In genomic region chr3:51941798-51942602, GRCh38 we compare ENCODE assay signal across 1 cellular context.
TF ChIP-seq lines count a peak whose summit lies in the region.

Gene PARP3 (plus strand): TSS chr3:51942363. CDS start chr3:51943356, 993 bp downstream.
Gene RRP9 (minus strand): TSS chr3:51941904. CDS start chr3:51941867, 37 bp downstream.

TF ChIP-seq in GM12878, 131 proteins besides CTCF, POLR2A, EP300 and RAD21 (continued from another document):
- peak; percentile 91 for TF ChIP-seq ZNF687 (IDR thresholded peaks at IDR 0.05)
- TF ChIP-seq YY1 (IDR thresholded peaks at IDR 0.05; ENCODE audit: low read depth, low read length), result peak; percentile 78
- TF ChIP-seq TCF7 (IDR thresholded peaks at IDR 0.05; ENCODE audit: borderline replicate concordance), result no peak
- no peak for TF ChIP-seq ASH2L (IDR thresholded peaks at IDR 0.05; ENCODE audit: borderline replicate concordance, low read depth)
- no peak for TF ChIP-seq BCL11A (IDR thresholded peaks at IDR 0.05; ENCODE audit: low read depth, low read length)
- no peak; the same call in 2 of the 3 replicates for TF ChIP-seq POU2F2 (IDR thresholded peaks at IDR 0.05; ENCODE audit: borderline replicate concordance, low read depth, low read length)
